In genomic region chr10:103449208-103450144, GRCh38 we compare ENCODE assay signal across 1 cellular context.
A peak's percentile ranks its signal among the peaks of the same experiment; 100 is the strongest.
TF ChIP-seq lines count a peak whose summit lies in the region.

No MANE protein-coding gene starts in this region.

TF ChIP-seq in HepG2, 621 proteins besides CTCF, POLR2A, EP300 and RAD21:
- TF ChIP-seq RNF2 (conservative IDR thresholded peaks at IDR 0.05; ENCODE audit: low read depth), result no peak
- no peak for TF ChIP-seq SNAI1 (CRISPR knock-in tag; IDR thresholded peaks at IDR 0.05; ENCODE audit: borderline replicate concordance)
- TF ChIP-seq AGO2 (optimal IDR thresholded peaks at IDR 0.05; ENCODE audit: low read depth, low read length), result peak; percentile 71
- TF ChIP-seq NPAS2 (CRISPR knock-in tag; IDR thresholded peaks at IDR 0.05; ENCODE audit: borderline replicate concordance), result no peak
